In the genomic region with DNA sequence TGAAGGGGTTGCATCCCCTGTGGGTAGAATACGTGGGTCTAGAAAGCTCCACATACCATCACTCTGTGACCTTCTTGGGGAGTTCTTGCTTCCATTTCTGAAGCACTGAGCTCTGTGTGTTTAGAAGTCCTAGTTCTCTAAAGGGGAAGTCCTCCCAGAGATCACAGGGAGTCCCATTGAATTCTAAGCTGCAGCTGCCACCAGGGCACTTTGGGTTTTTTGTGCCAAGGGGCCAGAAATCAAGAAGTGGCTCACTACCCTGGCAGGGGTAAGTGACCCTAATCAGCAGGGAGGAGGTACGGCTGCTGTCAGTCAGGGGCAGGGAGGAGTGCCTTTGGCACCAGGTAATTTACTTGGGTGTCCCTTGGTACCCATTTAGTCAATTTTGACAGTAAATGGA, we compare ENCODE assay signal across 28 cellular contexts.
"Had no signal": no experiment of that assay in that cellular context is flagged by ENCODE, and none has a peak within 500 bp of the region (broad histone marks: within the 10 kb centered on the region; RNA-seq: fewer than 3 reads in every experiment).

No MANE protein-coding gene starts in this region.

- H3K9me3 ChIP-seq: pancreas, prostate gland, sigmoid colon, suprapubic skin, testis, tibial artery, transverse colon, upper lobe of right lung, uterus had no signal

- ATAC-seq: naive thymus-derived CD4-positive, alpha-beta T cell; pancreas; right cardiac atrium; right lobe of liver; stimulated activated effector memory CD8-positive, alpha-beta T cell treated with anti-CD3 and anti-CD28 coated beads, Interleukin-12 subunit alpha, Interleukin-12 subunit beta, amount 100 ng/mL, for 72 hours; stimulated activated naive CD8-positive, alpha-beta T cell treated with anti-CD3 and anti-CD28 coated beads, Interleukin-15, amount 100 ng/mL, for 72 hours; stimulated activated naive CD8-positive, alpha-beta T cell treated with anti-CD3 and anti-CD28 coated beads, Interleukin-15, Interleukin-2, amounts not matched to agents 100 U/mL and 50 U/mL, for 24 hours; upper lobe of right lung had no signal

- H3K27ac ChIP-seq: neural progenitor cell, pancreas, right lobe of liver, sigmoid colon, suprapubic skin, testis, tibial artery, transverse colon, upper lobe of right lung, uterus had no signal

- H3K27me3 ChIP-seq: neural progenitor cell, pancreas, right lobe of liver, sigmoid colon, suprapubic skin, testis, tibial artery, transverse colon, upper lobe of right lung, uterus had no signal

- H3K9ac ChIP-seq: neural progenitor cell had no signal

- H3K9me3 Mint-ChIP-seq: natural killer cell, neural progenitor cell had no signal

- DNase-seq: naive thymus-derived CD4-positive, alpha-beta T cell; natural killer cell; occipital lobe; pancreas; retina; right cardiac atrium; right lobe of liver; sigmoid colon; small intestine; stimulated activated CD4-positive, alpha-beta T cell treated with anti-CD3 and anti-CD28 coated beads, Interleukin-15, amount 100 ng/mL, for 24 hours; stimulated activated CD4-positive, alpha-beta T cell treated with anti-CD3 and anti-CD28 coated beads, Interleukin-2, amount 100 ng/mL, for 24 hours; stimulated activated CD4-positive, alpha-beta T cell treated with anti-CD3 and anti-CD28 coated beads, Interleukin-2, amount 100 ng/mL, for 48 hours; stimulated activated CD4-positive, alpha-beta T cell treated with anti-CD3 and anti-CD28 coated beads, Interleukin-4, amount 100 ng/mL, for 24 hours; stimulated activated naive CD4-positive, alpha-beta T cell; stimulated activated naive CD8-positive, alpha-beta T cell treated with anti-CD3 and anti-CD28 coated beads, Interleukin-15, amount 100 ng/mL, for 72 hours; stimulated activated naive CD8-positive, alpha-beta T cell treated with anti-CD3 and anti-CD28 coated beads, Interleukin-15, Interleukin-2, amounts not matched to agents 100 U/mL and 50 U/mL, for 24 hours; substantia nigra; testis; tibial artery; transverse colon; upper lobe of right lung; uterus had no signal

- H3K36me3 Mint-ChIP-seq: naive thymus-derived CD4-positive, alpha-beta T cell; natural killer cell; neural progenitor cell; stimulated activated effector memory CD8-positive, alpha-beta T cell treated with anti-CD3 and anti-CD28 coated beads, Interleukin-12 subunit alpha, Interleukin-12 subunit beta, amount 100 ng/mL, for 72 hours; type B pancreatic cell had no signal

- H3K4me2 ChIP-seq: neural progenitor cell had no signal

- H3K27ac Mint-ChIP-seq: natural killer cell; nephron; neural progenitor cell; stimulated activated effector memory CD8-positive, alpha-beta T cell treated with anti-CD3 and anti-CD28 coated beads, Interleukin-12 subunit alpha, Interleukin-12 subunit beta, amount 100 ng/mL, for 72 hours; stimulated activated naive CD8-positive, alpha-beta T cell treated with anti-CD3 and anti-CD28 coated beads, Interleukin-15, amount 100 ng/mL, for 72 hours; type B pancreatic cell had no signal

- H3K4me3 Mint-ChIP-seq: naive thymus-derived CD4-positive, alpha-beta T cell; natural killer cell; nephron; neural progenitor cell; stimulated activated effector memory CD8-positive, alpha-beta T cell treated with anti-CD3 and anti-CD28 coated beads, Interleukin-12 subunit alpha, Interleukin-12 subunit beta, amount 100 ng/mL, for 72 hours; stimulated activated naive CD8-positive, alpha-beta T cell treated with anti-CD3 and anti-CD28 coated beads, Interleukin-15, amount 100 ng/mL, for 72 hours; type B pancreatic cell had no signal

- H3K4me1 Mint-ChIP-seq: natural killer cell; nephron; stimulated activated effector memory CD8-positive, alpha-beta T cell treated with anti-CD3 and anti-CD28 coated beads, Interleukin-12 subunit alpha, Interleukin-12 subunit beta, amount 100 ng/mL, for 72 hours; stimulated activated naive CD8-positive, alpha-beta T cell treated with anti-CD3 and anti-CD28 coated beads, Interleukin-15, amount 100 ng/mL, for 72 hours had no signal

- H2AFZ ChIP-seq: neural progenitor cell had no signal

- H3K36me3 ChIP-seq: neural progenitor cell, pancreas, prostate gland, right lobe of liver, sigmoid colon, suprapubic skin, tibial artery, transverse colon, upper lobe of right lung, uterus had no signal

- H3K4me3 ChIP-seq: neural progenitor cell, pancreas, prostate gland, right lobe of liver, sigmoid colon, suprapubic skin, testis, tibial artery, transverse colon, upper lobe of right lung, uterus had no signal

- H3K4me1 ChIP-seq: neural progenitor cell, pancreas, prostate gland, right lobe of liver, testis, transverse colon, upper lobe of right lung, uterus had no signal
